In genomic region chr1:81714636-81715035, GRCh38 we compare ENCODE assay signal across 24 cellular contexts.
"Had no signal": no experiment of that assay in that cellular context is flagged by ENCODE, and none has a peak within 500 bp of the region (broad histone marks: within the 10 kb centered on the region; RNA-seq: fewer than 3 reads in every experiment).

No MANE protein-coding gene starts in this region.

- H3K36me3 Mint-ChIP-seq: memory B cell; natural killer cell; stimulated activated naive B cell treated with anti-CD40 and anti-IgM and Interleukin-4, amounts not matched to agents 10 μg/mL and 1 μg/mL and 100 μg/mL, for 72 hours had no signal

- H3K27ac ChIP-seq: colonic mucosa, gastrocnemius medialis, lower lobe of right lung, ovary, psoas muscle, sigmoid colon, thoracic aorta, tibial nerve, upper lobe of left lung had no signal

- H3K36me3 ChIP-seq: colonic mucosa, gastrocnemius medialis, lower lobe of right lung, ovary, sigmoid colon, thoracic aorta, tibial nerve, upper lobe of left lung had no signal

- H3K27ac Mint-ChIP-seq: dendritic cell treated with granulocyte-macrophage colony-stimulating factor and Interleukin-4, amounts not matched to agents 40 ng/mL and 50 ng/mL, for 4 days; endodermal cell; memory B cell; natural killer cell; stimulated activated naive B cell treated with anti-CD40 and anti-IgM and Interleukin-4, amounts not matched to agents 10 μg/mL and 1 μg/mL and 100 μg/mL, for 72 hours; stimulated activated naive CD8-positive, alpha-beta T cell treated with anti-CD3 and anti-CD28 coated beads, Interleukin-15, Interleukin-2, amounts not matched to agents 100 ng/mL and 50 ng/mL, for 24 hours had no signal

- H3K4me3 Mint-ChIP-seq: dendritic cell treated with granulocyte-macrophage colony-stimulating factor and Interleukin-4, amounts not matched to agents 40 ng/mL and 50 ng/mL, for 4 days; endodermal cell; memory B cell; natural killer cell; stimulated activated naive B cell treated with anti-CD40 and anti-IgM and Interleukin-4, amounts not matched to agents 10 μg/mL and 1 μg/mL and 100 μg/mL, for 72 hours; stimulated activated naive CD8-positive, alpha-beta T cell treated with anti-CD3 and anti-CD28 coated beads, Interleukin-15, Interleukin-2, amounts not matched to agents 100 ng/mL and 50 ng/mL, for 24 hours had no signal

- H3K4me3 ChIP-seq: colonic mucosa, gastrocnemius medialis, lower lobe of right lung, ovary, psoas muscle, sigmoid colon, thoracic aorta, tibial nerve, upper lobe of left lung had no signal

- H3K27me3 ChIP-seq: colonic mucosa, gastrocnemius medialis, ovary, sigmoid colon, tibial nerve, upper lobe of left lung had no signal

- DNase-seq: colonic mucosa; effector CD8-positive, alpha-beta T cell; endodermal cell; erythroblast; gastrocnemius medialis; head of caudate nucleus; left ventricle myocardium superior; lower lobe of right lung; natural killer cell; occipital lobe; ovary; posterior cingulate gyrus; psoas muscle; right cardiac atrium; sigmoid colon; stimulated activated CD4-positive, alpha-beta T cell treated with anti-CD3 and anti-CD28 coated beads, Interleukin-15, amount 100 ng/mL, for 24 hours; stimulated activated CD4-positive, alpha-beta T cell treated with anti-CD3 and anti-CD28 coated beads, Interleukin-2, amount 100 ng/mL, for 48 hours; stimulated activated naive B cell treated with anti-CD40 and anti-IgM and Interleukin-4, amounts not matched to agents 10 μg/mL and 1 μg/mL and 100 μg/mL, for 72 hours; upper lobe of left lung had no signal

- H3K4me1 ChIP-seq: colonic mucosa, gastrocnemius medialis, lower lobe of right lung, psoas muscle, sigmoid colon, tibial nerve, upper lobe of left lung had no signal

- H3K4me1 Mint-ChIP-seq: memory B cell; natural killer cell; stimulated activated naive B cell treated with anti-CD40 and anti-IgM and Interleukin-4, amounts not matched to agents 10 μg/mL and 1 μg/mL and 100 μg/mL, for 72 hours had no signal

- H3K9me3 Mint-ChIP-seq: dendritic cell treated with granulocyte-macrophage colony-stimulating factor and Interleukin-4, amounts not matched to agents 40 ng/mL and 50 ng/mL, for 4 days; endodermal cell; memory B cell; stimulated activated naive B cell treated with anti-CD40 and anti-IgM and Interleukin-4, amounts not matched to agents 10 μg/mL and 1 μg/mL and 100 μg/mL, for 72 hours; stimulated activated naive CD8-positive, alpha-beta T cell treated with anti-CD3 and anti-CD28 coated beads, Interleukin-15, Interleukin-2, amounts not matched to agents 100 ng/mL and 50 ng/mL, for 24 hours had no signal

- H3K27me3 Mint-ChIP-seq: dendritic cell treated with granulocyte-macrophage colony-stimulating factor and Interleukin-4, amounts not matched to agents 40 ng/mL and 50 ng/mL, for 4 days; memory B cell; stimulated activated naive B cell treated with anti-CD40 and anti-IgM and Interleukin-4, amounts not matched to agents 10 μg/mL and 1 μg/mL and 100 μg/mL, for 72 hours; stimulated activated naive CD8-positive, alpha-beta T cell treated with anti-CD3 and anti-CD28 coated beads, Interleukin-15, Interleukin-2, amounts not matched to agents 100 ng/mL and 50 ng/mL, for 24 hours had no signal

- ATAC-seq: gastrocnemius medialis; left ventricle myocardium superior; lower lobe of right lung; natural killer cell; psoas muscle; right cardiac atrium; stimulated activated naive B cell treated with anti-CD40 and anti-IgM and Interleukin-4, amounts not matched to agents 10 μg/mL and 1 μg/mL and 100 μg/mL, for 72 hours had no signal
